ENCODE assay signal across 8 cellular contexts in genomic region chr19:7862413-7862951, GRCh38. TPM values are rescaled to one million over a fixed set of nuclear protein-coding genes. Genes with fewer than 3 reads are reported as not detected.
A peak's percentile ranks its signal among the peaks of the same experiment; 100 is the strongest.
DNase-seq lines count a peak whose midpoint lies in the region; ATAC-seq and TF ChIP-seq lines count a peak whose summit lies in the region.

No MANE protein-coding gene starts in this region.

- intact Hi-C loops in activated CD4-positive, alpha-beta T cell treated with anti-CD3 and anti-CD28 coated beads, Interleukin-2, amount 10 ng/mL, durations not matched to agents 24 days and 14 days (cut with micrococcal nuclease): no loop called here

- H4K91ac ChIP-seq in H9 (ENCODE audit: insufficient read length, low read depth, low read length): no peak overlapping the region

- no peak for ATAC-seq in HG03520 (IDR thresholded peaks at IDR 0.05; ENCODE audit: unreplicated experiment)
- no peak for ATAC-seq in GM21390 (IDR thresholded peaks at IDR 0.05; ENCODE audit: unreplicated experiment)

- peaks cover 15% of the 10 kb centered on the region for H3K23me2 ChIP-seq in H9 (ENCODE audit: insufficient read length, low read depth, low read length, poor library complexity, severe bottlenecking)

- H3K18ac ChIP-seq in H9 (ENCODE audit: insufficient read length, low read depth, low read length): peak overlapping the region; percentile 12
- no peak overlapping the region for H3K18ac ChIP-seq in mesendoderm (ENCODE audit: low read length)

- no peak overlapping the region for H2BK5ac ChIP-seq in H9 (ENCODE audit: insufficient read length, low read length)
- H2BK5ac ChIP-seq in mesendoderm (ENCODE audit: low read length): no peak overlapping the region

- H2BK12ac ChIP-seq in H9 (ENCODE audit: insufficient read length, low read depth, low read length): no peak overlapping the region

- H2BK20ac ChIP-seq in H9 (ENCODE audit: low read depth, low read length, poor library complexity, severe bottlenecking): no peak overlapping the region

- no peak overlapping the region for H3K9ac ChIP-seq in H9 (ENCODE audit: extremely low read depth, insufficient read length, low read length)
- peak overlapping the region; percentile 36 for H3K9ac ChIP-seq in mesendoderm (ENCODE audit: low read length)

- peak; percentile 98 for DNase-seq in H9
- DNase-seq in activated CD4-positive, alpha-beta T cell treated with anti-CD3 and anti-CD28 coated beads, Interleukin-2, amount 10 ng/mL, durations not matched to agents 24 days and 14 days: peak; percentile 87
- no peak for DNase-seq in coronary artery (ENCODE audit: low spot score)
- peak; percentile 92 for DNase-seq in mesendoderm
- peak; percentile 60 to 67 for DNase-seq in stimulated activated CD8-positive, alpha-beta memory T cell treated with anti-CD3 and anti-CD28 coated beads, Interleukin-7, amount 100 ng/mL, for 48 hours (ENCODE audit: extremely low read depth in 1 of 2, low read depth in 1 of 2)
- DNase-seq in NCI-H748 (lab: John Stamatoyannopoulos, UW; ENCODE audit: unreplicated experiment): no peak

- no CpG with 5 or more reads among the region's 67 CpGs for WGBS in H9 (ENCODE audit: extremely low coverage, insufficient read length, low lambda C conversion rate)
- WGBS in mesendoderm (ENCODE audit: extremely low coverage, insufficient coverage, low lambda C conversion rate): no CpG with 5 or more reads among the region's 67 CpGs

- 0 out of 7 replicates have a peak overlapping the region, but pooled peaks of 1 of the 3 experiments have one; percentile 37 for H3K27ac Mint-ChIP-seq in H9
- H3K27ac Mint-ChIP-seq in activated CD4-positive, alpha-beta T cell treated with anti-CD3 and anti-CD28 coated beads, Interleukin-2, amount 10 ng/mL, durations not matched to agents 24 days and 14 days: no peak overlapping the region

- H3K27ac ChIP-seq in H9 (ENCODE audit: insufficient read length, low read depth, low read length) (no peak overlapping the region), coronary artery (no peak overlapping the region), mesendoderm (ENCODE audit: low read depth, low read length) (no peak overlapping the region)

- peaks cover 57% of the 10 kb centered on the region for H3K27me3 Mint-ChIP-seq in H9 (ENCODE audit: low read depth)
- peaks cover 28% of the 10 kb centered on the region for H3K27me3 Mint-ChIP-seq in activated CD4-positive, alpha-beta T cell treated with anti-CD3 and anti-CD28 coated beads, Interleukin-2, amount 10 ng/mL, durations not matched to agents 24 days and 14 days

- H4K5ac ChIP-seq in H9 (ENCODE audit: insufficient read length, low read depth, low read length) (no peak overlapping the region), mesendoderm (ENCODE audit: low read length) (no peak overlapping the region)

- peaks cover 6% of the 10 kb centered on the region for H4K20me1 ChIP-seq in H9 (ENCODE audit: control insufficient read depth, insufficient read depth, insufficient read length)

- no peak overlapping the region for H3K4ac ChIP-seq in H9 (ENCODE audit: low read depth, low read length)
- H3K4ac ChIP-seq in mesendoderm (ENCODE audit: low read depth, low read length): no peak overlapping the region

- H4K8ac ChIP-seq in H9 (replicated peaks; ENCODE audit: insufficient read length, low read depth, low read length) (no peak overlapping the region), mesendoderm (ENCODE audit: low read depth, low read length) (no peak overlapping the region)

- H2AK5ac ChIP-seq in H9 (ENCODE audit: insufficient read length, low read length) (no peak overlapping the region), mesendoderm (ENCODE audit: low read length) (no peak overlapping the region)

- no peak overlapping the region for H3K56ac ChIP-seq in H9 (ENCODE audit: insufficient read length, low read depth, low read length)
- peak overlapping the region; percentile 67 for H3K56ac ChIP-seq in mesendoderm (ENCODE audit: low read length)

- no peaks in the 10 kb centered on the region; a peak in 1 of 7 replicates for H3K36me3 Mint-ChIP-seq in H9 (ENCODE audit: insufficient read depth in 1 of 3, low read depth in 3 of 3)
- H3K36me3 Mint-ChIP-seq in activated CD4-positive, alpha-beta T cell treated with anti-CD3 and anti-CD28 coated beads, Interleukin-2, amount 10 ng/mL, durations not matched to agents 24 days and 14 days (ENCODE audit: low read depth): no peaks in the 10 kb centered on the region

- peaks cover 13 to 39% of the 10 kb centered on the region in 2 experiments for H3K4me1 Mint-ChIP-seq in H9
- peaks cover 7% of the 10 kb centered on the region for H3K4me1 Mint-ChIP-seq in activated CD4-positive, alpha-beta T cell treated with anti-CD3 and anti-CD28 coated beads, Interleukin-2, amount 10 ng/mL, durations not matched to agents 24 days and 14 days

- no peaks in the 10 kb centered on the region for H3K9me3 ChIP-seq in H9 (ENCODE audit: control insufficient read depth, low read depth, low read length)

- peak overlapping the region; percentile 69 for H3K4me2 ChIP-seq in H9 (ENCODE audit: insufficient read depth, insufficient read length, low read length)
- peak overlapping the region; percentile 87 for H3K4me2 ChIP-seq in mesendoderm (ENCODE audit: low read length)

- H3K4me1 ChIP-seq in H9 (ENCODE audit: insufficient read depth, low read length): no peaks in the 10 kb centered on the region; the same call in 1 of the 2 replicates
- peaks cover 2% of the 10 kb centered on the region for H3K4me1 ChIP-seq in mesendoderm (ENCODE audit: control insufficient read depth, low read depth, low read length)

- H3K79me2 ChIP-seq in H9 (ENCODE audit: insufficient read depth, low read length) (no peaks in the 10 kb centered on the region), mesendoderm (ENCODE audit: control insufficient read depth, insufficient read depth, low read length) (no peaks in the 10 kb centered on the region)

- peak overlapping the region; percentile 62 to 85 for H3K4me3 Mint-ChIP-seq in H9
- peak overlapping the region; percentile 62 for H3K4me3 Mint-ChIP-seq in activated CD4-positive, alpha-beta T cell treated with anti-CD3 and anti-CD28 coated beads, Interleukin-2, amount 10 ng/mL, durations not matched to agents 24 days and 14 days

- no peak overlapping the region for H2BK15ac ChIP-seq in H9 (ENCODE audit: low read depth, low read length)
- H2BK15ac ChIP-seq in mesendoderm (replicated peaks; ENCODE audit: low read depth): no peak overlapping the region

- no peaks in the 10 kb centered on the region for H3K36me3 ChIP-seq in mesendoderm (ENCODE audit: control insufficient read depth, insufficient read depth, low read length)

- no peak for TF ChIP-seq CTCF in H9 (conservative IDR thresholded peaks at IDR 0.05)
- no peak for TF ChIP-seq CTCF in coronary artery (IDR thresholded peaks at IDR 0.05)

- H3K79me1 ChIP-seq in H9 (ENCODE audit: insufficient read depth, low read depth, low read length, poor library complexity, severe bottlenecking): no peaks in the 10 kb centered on the region
- H3K79me1 ChIP-seq in mesendoderm (ENCODE audit: low read length): no peaks in the 10 kb centered on the region

- no peaks in the 10 kb centered on the region for H3K9me3 Mint-ChIP-seq in H9
- H3K9me3 Mint-ChIP-seq in activated CD4-positive, alpha-beta T cell treated with anti-CD3 and anti-CD28 coated beads, Interleukin-2, amount 10 ng/mL, durations not matched to agents 24 days and 14 days: no peaks in the 10 kb centered on the region

- no peak overlapping the region for H3T11ph ChIP-seq in H9 (ENCODE audit: low read length)

- H2BK120ac ChIP-seq in H9 (ENCODE audit: low read depth, low read length, poor library complexity, severe bottlenecking): no peak overlapping the region
- H2BK120ac ChIP-seq in mesendoderm (ENCODE audit: low read depth, low read length): no peak overlapping the region

- H3K4me3 ChIP-seq in coronary artery (peak overlapping the region; percentile 59), mesendoderm (ENCODE audit: low read length) (no peak overlapping the region)

- H3K14ac ChIP-seq in H9 (ENCODE audit: insufficient read depth, low read length): peak overlapping the region; percentile 33; the same call in 1 of the 2 replicates

- H3K27me3 ChIP-seq in H9 (ENCODE audit: insufficient read depth, low read length): peaks cover 4% of the 10 kb centered on the region; the same call in 1 of the 2 replicates
- peaks cover 15% of the 10 kb centered on the region for H3K27me3 ChIP-seq in mesendoderm (ENCODE audit: insufficient read depth, low read length, poor library complexity)

- H2AFZ ChIP-seq in H9 (ENCODE audit: low read length): no peak overlapping the region

- H3K23ac ChIP-seq in H9 (ENCODE audit: insufficient read length, low read depth, low read length) (no peak overlapping the region), mesendoderm (ENCODE audit: low read length) (no peak overlapping the region)

RNA-seq across cellular contexts. Expression of gene PRR36, which starts 11.7 kb away (rescaled TPM):
- total RNA-seq in H9 (2021): 20.4 and 21.4 TPM in 2 replicates
- total RNA-seq in activated CD4-positive, alpha-beta T cell treated with anti-CD3 and anti-CD28 coated beads, Interleukin-2, amount 10 ng/mL, durations not matched to agents 24 days and 14 days: 0.21 TPM in 2 replicates
- polyA plus RNA-seq in mesendoderm (2013, experiment 1 of 2): 4.7 TPM
- polyA plus RNA-seq in mesendoderm (2013, experiment 2 of 2): 4.6 TPM

RNA-seq across cellular contexts. Expression of gene LRRC8E, which starts 25.8 kb away (rescaled TPM):
- 4.6 and 4.8 TPM in 2 replicates for total RNA-seq in H9 (2021)
- not detected in 2 replicates for total RNA-seq in activated CD4-positive, alpha-beta T cell treated with anti-CD3 and anti-CD28 coated beads, Interleukin-2, amount 10 ng/mL, durations not matched to agents 24 days and 14 days
- polyA plus RNA-seq in mesendoderm (2013, experiment 1 of 2): 0.88 TPM
- polyA plus RNA-seq in mesendoderm (2013, experiment 2 of 2): 1.0 TPM

RNA-seq across cellular contexts. Expression of gene EVI5L, which starts 32.5 kb away (rescaled TPM):
- total RNA-seq in H9 (2021): 7.1 and 7.8 TPM in 2 replicates
- 4.3 and 5.2 TPM in 2 replicates for total RNA-seq in activated CD4-positive, alpha-beta T cell treated with anti-CD3 and anti-CD28 coated beads, Interleukin-2, amount 10 ng/mL, durations not matched to agents 24 days and 14 days
- 1.5 TPM for polyA plus RNA-seq in mesendoderm (2013, experiment 1 of 2)
- 1.5 TPM for polyA plus RNA-seq in mesendoderm (2013, experiment 2 of 2)

RNA-seq across cellular contexts. Expression of gene MAP2K7, which starts 41.2 kb away (rescaled TPM):
- 47.2 and 48.1 TPM in 2 replicates for total RNA-seq in H9 (2021)
- total RNA-seq in activated CD4-positive, alpha-beta T cell treated with anti-CD3 and anti-CD28 coated beads, Interleukin-2, amount 10 ng/mL, durations not matched to agents 24 days and 14 days: 46.7 and 47.6 TPM in 2 replicates
- polyA plus RNA-seq in mesendoderm (2013, experiment 1 of 2): 27.9 TPM
- 27.3 TPM for polyA plus RNA-seq in mesendoderm (2013, experiment 2 of 2)

RNA-seq across cellular contexts. Expression of gene TGFBR3L, which starts 52.1 kb away (rescaled TPM):
- 5.5 and 6.5 TPM in 2 replicates for total RNA-seq in H9 (2021)
- total RNA-seq in activated CD4-positive, alpha-beta T cell treated with anti-CD3 and anti-CD28 coated beads, Interleukin-2, amount 10 ng/mL, durations not matched to agents 24 days and 14 days: 5.3 and 8.5 TPM in 2 replicates
- 0.69 TPM for polyA plus RNA-seq in mesendoderm (2013, experiment 1 of 2)
- polyA plus RNA-seq in mesendoderm (2013, experiment 2 of 2): 0.69 TPM

Comparison
In these comparisons a context has a peak if more than half of its experiments do, and no peak if none do; other contexts are left out.
1. DNase-seq: peak in H9 (single experiment), activated CD4-positive, alpha-beta T cell treated with anti-CD3 and anti-CD28 coated beads, Interleukin-2, amount 10 ng/mL, durations not matched to agents 24 days and 14 days (single experiment), mesendoderm (single experiment) and stimulated activated CD8-positive, alpha-beta memory T cell treated with anti-CD3 and anti-CD28 coated beads, Interleukin-7, amount 100 ng/mL, for 48 hours (2 of 2); none in coronary artery (single experiment) and NCI-H748 (single experiment).
2. RNA of gene PRR36, which starts 11.7 kb away (total RNA-seq): 20.4 to 21.4 TPM in H9; 0.21 TPM in activated CD4-positive, alpha-beta T cell treated with anti-CD3 and anti-CD28 coated beads, Interleukin-2, amount 10 ng/mL, durations not matched to agents 24 days and 14 days; every median in the first group is over 10 times any median in the second.